Comparison of ENCODE assay signal across 16 cellular contexts in genomic region chr10:76453997-76454396, GRCh38.
"Had no signal": no experiment of that assay in that cellular context is flagged by ENCODE, and none has a peak within 500 bp of the region (broad histone marks: within the 10 kb centered on the region; RNA-seq: fewer than 3 reads in every experiment).

No MANE protein-coding gene starts in this region.

- H3K36me3 ChIP-seq: adrenal gland, esophagus squamous epithelium, tibial nerve had no signal

- H3K4me3 ChIP-seq: adrenal gland, esophagus squamous epithelium, lung, tibial nerve had no signal

- DNase-seq: activated CD4-positive, alpha-beta T cell treated with anti-CD3 and anti-CD28 coated beads, Interleukin-2, amount 50 U/mL, for 48 hours; activated gamma-delta T cell; effector memory CD8-positive, alpha-beta T cell; esophagus squamous epithelium; foreskin fibroblast; hippocampal formation; islet precursor cell; left colon; nephron progenitor cell; occipital lobe; retina; stimulated activated CD4-positive, alpha-beta T cell treated with anti-CD3 and anti-CD28 coated beads, Interleukin-2, amount 100 ng/mL, for 24 hours; stimulated activated naive CD4-positive, alpha-beta T cell treated with Interleukin-2 at 50 U/mL for 16 hours had no signal

- ATAC-seq: effector memory CD8-positive, alpha-beta T cell; left colon had no signal

- H3K27ac ChIP-seq: tibial nerve had no signal

- H3K27me3 ChIP-seq: adrenal gland, esophagus squamous epithelium, tibial nerve had no signal

- H3K9me3 ChIP-seq: adrenal gland, esophagus squamous epithelium, tibial nerve had no signal
